Comparison of ENCODE assay signal across 9 cellular contexts in the genomic region with DNA sequence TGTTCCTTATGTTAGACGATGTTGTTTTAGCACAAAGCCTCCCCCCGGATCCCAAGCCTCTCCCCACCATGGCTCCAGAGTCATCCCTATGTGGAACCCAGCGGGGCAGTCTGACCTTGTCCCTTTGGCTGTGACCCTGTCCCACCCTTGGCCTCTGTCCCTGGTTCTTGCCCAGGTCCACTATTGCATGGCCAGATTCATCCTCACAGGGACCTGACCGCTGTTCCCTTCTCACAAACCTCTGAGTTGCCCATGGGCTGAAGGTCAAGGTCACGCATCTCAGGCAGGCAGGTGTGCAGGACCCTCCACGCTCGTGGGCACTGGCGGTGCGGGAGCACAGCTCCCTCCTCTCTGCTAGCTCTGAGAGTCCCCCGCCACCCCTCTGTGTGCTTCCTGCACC. TPM values are rescaled to one million over a fixed set of nuclear protein-coding genes. Genes with fewer than 3 reads are reported as not detected.
DNase-seq lines count a peak whose midpoint lies in the region; ATAC-seq and TF ChIP-seq lines count a peak whose summit lies in the region.
"Had no signal": no experiment of that assay in that cellular context is flagged by ENCODE, and none has a peak within 500 bp of the region (broad histone marks: within the 10 kb centered on the region; RNA-seq: fewer than 3 reads in every experiment).

No MANE protein-coding gene starts in this region.

- peak overlapping the region; percentile 34 for H3K27ac ChIP-seq in hepatocyte

- peaks cover 96% of the 10 kb centered on the region for H3K4me1 Mint-ChIP-seq in activated CD4-positive, alpha-beta T cell treated with anti-CD3 and anti-CD28 coated beads, Interleukin-2, amount 10 ng/mL, durations not matched to agents 7 days and 5 days
- H3K4me1 Mint-ChIP-seq in activated B cell treated with CpG ODN at 0.5 μM for 24 hours, result peaks cover 77% of the 10 kb centered on the region
- H3K4me1 Mint-ChIP-seq in stimulated activated effector memory CD8-positive, alpha-beta T cell treated with anti-CD3 and anti-CD28 coated beads, Interleukin-12 subunit alpha, Interleukin-12 subunit beta, amount 100 ng/mL, for 72 hours, result peaks cover 95% of the 10 kb centered on the region

- peak overlapping the region; percentile 82 for H3K4me3 Mint-ChIP-seq in activated CD4-positive, alpha-beta T cell treated with anti-CD3 and anti-CD28 coated beads, Interleukin-2, amount 10 ng/mL, durations not matched to agents 7 days and 5 days
- peak overlapping the region; percentile 74 for H3K4me3 Mint-ChIP-seq in activated B cell treated with CpG ODN at 0.5 μM for 24 hours
- peak overlapping the region; percentile 65 for H3K4me3 Mint-ChIP-seq in stimulated activated effector memory CD8-positive, alpha-beta T cell treated with anti-CD3 and anti-CD28 coated beads, Interleukin-12 subunit alpha, Interleukin-12 subunit beta, amount 100 ng/mL, for 72 hours

- peaks cover 93% of the 10 kb centered on the region for H3K79me2 ChIP-seq in hepatocyte

- POLR2A ChIA-PET in activated CD4-positive, alpha-beta T cell treated with anti-CD3 and anti-CD28 coated beads, Interleukin-2, amount 10 ng/mL, durations not matched to agents 7 days and 5 days (lab: Charles Lee), result interaction anchor here (0.5 kb wide), 1 partner anchor 33 kb away, joined by 3 read pairs; no protein-coding TSS in a partner anchor
- POLR2A ChIA-PET in activated B cell treated with CpG ODN at 0.5 μM for 24 hours (lab: Charles Lee), result interaction anchor here (1.1 to 4.7 kb wide), 7 partner anchors 11 to 75 kb away, joined by 3 to 17 read pairs (median 6); no protein-coding TSS in a partner anchor

- no peaks in the 10 kb centered on the region for H3K27me3 Mint-ChIP-seq in activated CD4-positive, alpha-beta T cell treated with anti-CD3 and anti-CD28 coated beads, Interleukin-2, amount 10 ng/mL, durations not matched to agents 7 days and 5 days
- H3K27me3 Mint-ChIP-seq in activated B cell treated with CpG ODN at 0.5 μM for 24 hours, result no peaks in the 10 kb centered on the region

- no peak for TF ChIP-seq CTCF in activated B cell treated with CpG ODN at 0.5 μM for 24 hours (IDR thresholded peaks at IDR 0.05)
- no peak for TF ChIP-seq CTCF in hepatocyte (IDR thresholded peaks at IDR 0.05; ENCODE audit: poor library complexity)
- no peak for TF ChIP-seq CTCF in GM20000 (IDR thresholded peaks at IDR 0.05; ENCODE audit: extremely low read depth, missing control alignments)

- CTCF ChIA-PET in activated CD4-positive, alpha-beta T cell treated with anti-CD3 and anti-CD28 coated beads, Interleukin-2, amount 10 ng/mL, durations not matched to agents 7 days and 5 days (lab: Charles Lee), result interaction anchor here (1.1 to 1.9 kb wide), 2 partner anchors 8 to 9 kb away, joined by 5 read pairs; no protein-coding TSS in a partner anchor
- CTCF ChIA-PET in activated B cell treated with CpG ODN at 0.5 μM for 24 hours (lab: Charles Lee), result interaction anchor here (0.9 to 2.2 kb wide), 5 partner anchors 12 to 62 kb away, joined by 3 to 7 read pairs (median 4); partner anchors contain the start of gene BCR

- H3K9me2 ChIP-seq in hepatocyte (replicated peaks; ENCODE audit: insufficient read depth), result no peaks in the 10 kb centered on the region

- no peaks in the 10 kb centered on the region for H3K27me3 ChIP-seq in hepatocyte

- no peaks in the 10 kb centered on the region for H3K9me3 Mint-ChIP-seq in activated CD4-positive, alpha-beta T cell treated with anti-CD3 and anti-CD28 coated beads, Interleukin-2, amount 10 ng/mL, durations not matched to agents 7 days and 5 days
- H3K9me3 Mint-ChIP-seq in activated B cell treated with CpG ODN at 0.5 μM for 24 hours, result no peaks in the 10 kb centered on the region
- no peaks in the 10 kb centered on the region for H3K9me3 Mint-ChIP-seq in stimulated activated effector memory CD8-positive, alpha-beta T cell treated with anti-CD3 and anti-CD28 coated beads, Interleukin-12 subunit alpha, Interleukin-12 subunit beta, amount 100 ng/mL, for 72 hours

- H4K20me1 ChIP-seq in hepatocyte (ENCODE audit: insufficient read depth, poor library complexity, severe bottlenecking), result peaks cover 91% of the 10 kb centered on the region

- no peaks in the 10 kb centered on the region for H3K9me3 ChIP-seq in hepatocyte (ENCODE audit: low read depth)

- no peak for ATAC-seq in activated B cell treated with CpG ODN at 0.5 μM for 24 hours (ENCODE audit: low read depth)
- no peak for ATAC-seq in stimulated activated effector memory CD8-positive, alpha-beta T cell treated with anti-CD3 and anti-CD28 coated beads, Interleukin-12 subunit alpha, Interleukin-12 subunit beta, amount 100 ng/mL, for 72 hours
- no peak for ATAC-seq in GM18511 (IDR thresholded peaks at IDR 0.05; ENCODE audit: unreplicated experiment)
- ATAC-seq in HG02642 (IDR thresholded peaks at IDR 0.05; ENCODE audit: poor library complexity, unreplicated experiment), result no peak

- no peaks in the 10 kb centered on the region for H3K36me3 ChIP-seq in hepatocyte (replicated peaks; ENCODE audit: insufficient read depth, low read depth)

- H3K4me1 ChIP-seq in hepatocyte (ENCODE audit: insufficient read depth), result peaks cover 61% of the 10 kb centered on the region

- H3K36me3 Mint-ChIP-seq in activated CD4-positive, alpha-beta T cell treated with anti-CD3 and anti-CD28 coated beads, Interleukin-2, amount 10 ng/mL, durations not matched to agents 7 days and 5 days (ENCODE audit: low read depth), result peaks cover 3% of the 10 kb centered on the region
- no peaks in the 10 kb centered on the region for H3K36me3 Mint-ChIP-seq in activated B cell treated with CpG ODN at 0.5 μM for 24 hours (ENCODE audit: low read depth)
- H3K36me3 Mint-ChIP-seq in stimulated activated effector memory CD8-positive, alpha-beta T cell treated with anti-CD3 and anti-CD28 coated beads, Interleukin-12 subunit alpha, Interleukin-12 subunit beta, amount 100 ng/mL, for 72 hours, result peaks cover 4% of the 10 kb centered on the region

- no peak overlapping the region for H3K4me3 ChIP-seq in hepatocyte

- no peak for DNase-seq in activated CD4-positive, alpha-beta T cell treated with anti-CD3 and anti-CD28 coated beads, Interleukin-2, amount 10 ng/mL, durations not matched to agents 7 days and 5 days
- DNase-seq in activated CD4-positive, alpha-beta T cell treated with anti-CD3 and anti-CD28 coated beads, Interleukin-2, amount 50 U/mL, for 1 hour, result no peak
- DNase-seq in activated B cell treated with CpG ODN at 0.5 μM for 24 hours (no peak), hepatocyte (ENCODE audit: low spot score) (no peak), GM20000 (ENCODE audit: low spot score) (no peak)
- no peak for DNase-seq in stimulated activated effector memory CD8-positive, alpha-beta T cell treated with anti-CD3 and anti-CD28 coated beads, Interleukin-12 subunit alpha, Interleukin-12 subunit beta, amount 100 ng/mL, for 72 hours (ENCODE audit: low spot score in 2 of 2)
- DNase-seq: NCI-H2107 had no signal

- peak overlapping the region; percentile 76 for H3K4me2 ChIP-seq in hepatocyte

- intact Hi-C loops in activated B cell treated with CpG ODN at 0.5 μM for 24 hours (cut with micrococcal nuclease), result loop anchor here (1.0 to 2.0 kb wide), 2 partner anchors 24 to 77 kb away; no protein-coding TSS in a partner anchor

- H2AFZ ChIP-seq in hepatocyte, result no peak overlapping the region

- 84% methylated on average over 10 of the region's 10 CpGs for WGBS in hepatocyte (ENCODE audit: low lambda C conversion rate, missing lambda C conversion rate)

- peak overlapping the region; percentile 97 for H3K27ac Mint-ChIP-seq in activated CD4-positive, alpha-beta T cell treated with anti-CD3 and anti-CD28 coated beads, Interleukin-2, amount 10 ng/mL, durations not matched to agents 7 days and 5 days
- peak overlapping the region; percentile 61 for H3K27ac Mint-ChIP-seq in activated B cell treated with CpG ODN at 0.5 μM for 24 hours
- peak overlapping the region; percentile 85 for H3K27ac Mint-ChIP-seq in stimulated activated effector memory CD8-positive, alpha-beta T cell treated with anti-CD3 and anti-CD28 coated beads, Interleukin-12 subunit alpha, Interleukin-12 subunit beta, amount 100 ng/mL, for 72 hours

RNA-seq across cellular contexts. Expression of gene BCR, which starts 39.0 kb away (rescaled TPM):
- total RNA-seq in activated CD4-positive, alpha-beta T cell treated with anti-CD3 and anti-CD28 coated beads, Interleukin-2, amount 10 ng/mL, durations not matched to agents 7 days and 5 days, result 10 to 100 TPM; 45.6 to 48.1 TPM
- total RNA-seq in activated B cell treated with CpG ODN at 0.5 μM for 24 hours (20.9 and 23.8 TPM in 2 replicates), hepatocyte (42.2 and 50.4 TPM in 2 replicates)
- 38.8 and 41.3 TPM in 2 replicates for polyA plus RNA-seq in hepatocyte
